In genomic region chr1:60034999-60035398, GRCh38 we compare ENCODE assay signal across 1 cellular context.
TF ChIP-seq lines count a peak whose summit lies in the region.

No MANE protein-coding gene starts in this region.

TF ChIP-seq in GM12878, 131 proteins besides CTCF, POLR2A, EP300 and RAD21:
- TF ChIP-seq ETV6 (conservative IDR thresholded peaks at IDR 0.05 in 1 of 2, IDR thresholded peaks at IDR 0.05 in 1 of 2; ENCODE audit: borderline replicate concordance in 1 of 2, low read depth in 1 of 2) (no peak), PKNOX1 (IDR thresholded peaks at IDR 0.05) (peak; percentile 40; the same call in 1 of the 2 replicates)
